Comparison of ENCODE assay signal across 1 cellular context in the genomic region with DNA sequence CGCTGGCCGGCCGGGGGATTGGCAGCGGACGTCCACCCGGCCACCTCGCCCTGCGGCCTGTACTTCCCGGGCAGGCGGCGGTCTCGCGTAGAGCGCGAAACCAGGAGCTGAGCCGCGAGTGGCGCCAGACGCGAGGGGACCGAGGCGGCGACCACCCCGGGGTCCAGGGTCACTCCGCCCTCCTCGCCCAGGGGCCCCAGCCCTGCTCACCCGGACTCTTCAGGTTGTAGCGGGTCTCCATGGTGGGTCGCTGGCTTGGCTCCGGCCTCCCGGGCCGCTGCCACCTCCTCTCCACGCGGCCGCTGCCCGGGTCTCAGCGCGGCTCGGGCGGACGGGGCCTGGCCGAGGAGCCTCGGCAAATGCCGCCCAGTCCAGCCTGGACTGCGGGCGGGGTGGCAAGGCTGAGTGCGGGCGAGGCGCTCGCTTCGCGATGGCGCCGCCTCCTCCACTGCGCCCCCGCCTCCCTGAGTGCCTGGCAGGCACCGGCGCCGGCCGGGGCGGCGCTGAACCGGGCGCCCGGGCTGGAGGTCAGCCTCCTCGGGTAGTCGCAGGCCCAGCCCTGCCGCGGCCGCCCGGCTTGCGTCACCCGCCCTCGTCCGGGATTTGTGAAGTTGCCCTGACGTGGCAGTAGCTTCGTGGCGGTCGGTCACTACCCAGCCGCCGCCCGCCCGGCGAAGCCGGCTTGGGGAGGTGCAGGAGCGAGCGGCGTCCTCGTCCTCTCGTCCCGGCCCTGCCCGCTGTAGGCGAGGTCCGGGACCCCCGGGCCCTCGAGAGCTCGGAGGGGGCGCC.
TF ChIP-seq lines count a peak whose summit lies in the region.

A gene with protein sequence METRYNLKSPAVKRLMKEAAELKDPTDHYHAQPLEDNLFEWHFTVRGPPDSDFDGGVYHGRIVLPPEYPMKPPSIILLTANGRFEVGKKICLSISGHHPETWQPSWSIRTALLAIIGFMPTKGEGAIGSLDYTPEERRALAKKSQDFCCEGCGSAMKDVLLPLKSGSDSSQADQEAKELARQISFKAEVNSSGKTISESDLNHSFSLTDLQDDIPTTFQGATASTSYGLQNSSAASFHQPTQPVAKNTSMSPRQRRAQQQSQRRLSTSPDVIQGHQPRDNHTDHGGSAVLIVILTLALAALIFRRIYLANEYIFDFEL (minus strand): TSS at position 394 of the 789 bp plus-strand sequence. CDS start 153 bp downstream, at position 241.

TF ChIP-seq in WTC11, 78 proteins besides CTCF, POLR2A, EP300 and RAD21 (continued from another document and continues in another):
- TF ChIP-seq, protein P1, sequence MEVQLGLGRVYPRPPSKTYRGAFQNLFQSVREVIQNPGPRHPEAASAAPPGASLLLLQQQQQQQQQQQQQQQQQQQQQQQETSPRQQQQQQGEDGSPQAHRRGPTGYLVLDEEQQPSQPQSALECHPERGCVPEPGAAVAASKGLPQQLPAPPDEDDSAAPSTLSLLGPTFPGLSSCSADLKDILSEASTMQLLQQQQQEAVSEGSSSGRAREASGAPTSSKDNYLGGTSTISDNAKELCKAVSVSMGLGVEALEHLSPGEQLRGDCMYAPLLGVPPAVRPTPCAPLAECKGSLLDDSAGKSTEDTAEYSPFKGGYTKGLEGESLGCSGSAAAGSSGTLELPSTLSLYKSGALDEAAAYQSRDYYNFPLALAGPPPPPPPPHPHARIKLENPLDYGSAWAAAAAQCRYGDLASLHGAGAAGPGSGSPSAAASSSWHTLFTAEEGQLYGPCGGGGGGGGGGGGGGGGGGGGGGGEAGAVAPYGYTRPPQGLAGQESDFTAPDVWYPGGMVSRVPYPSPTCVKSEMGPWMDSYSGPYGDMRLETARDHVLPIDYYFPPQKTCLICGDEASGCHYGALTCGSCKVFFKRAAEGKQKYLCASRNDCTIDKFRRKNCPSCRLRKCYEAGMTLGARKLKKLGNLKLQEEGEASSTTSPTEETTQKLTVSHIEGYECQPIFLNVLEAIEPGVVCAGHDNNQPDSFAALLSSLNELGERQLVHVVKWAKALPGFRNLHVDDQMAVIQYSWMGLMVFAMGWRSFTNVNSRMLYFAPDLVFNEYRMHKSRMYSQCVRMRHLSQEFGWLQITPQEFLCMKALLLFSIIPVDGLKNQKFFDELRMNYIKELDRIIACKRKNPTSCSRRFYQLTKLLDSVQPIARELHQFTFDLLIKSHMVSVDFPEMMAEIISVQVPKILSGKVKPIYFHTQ (CRISPR knock-in tag; IDR thresholded peaks at IDR 0.05): no peak
- TF ChIP-seq JUN (CRISPR knock-in tag; IDR thresholded peaks at IDR 0.05) (peak; percentile 84; the same call in 1 of the 2 replicates), TEAD4 (CRISPR knock-in tag; IDR thresholded peaks at IDR 0.05) (peak; percentile 70; the same call in 1 of the 2 replicates), ZNF219 (CRISPR knock-in tag; IDR thresholded peaks at IDR 0.05; ENCODE audit: borderline replicate concordance) (peak; percentile 87; the same call in 1 of the 2 replicates), ZNF138 (CRISPR knock-in tag; conservative IDR thresholded peaks at IDR 0.05) (no peak), ZBTB21 (CRISPR knock-in tag; IDR thresholded peaks at IDR 0.05; ENCODE audit: borderline replicate concordance) (peak; percentile 38; the same call in 1 of the 2 replicates), NFE2L1 (CRISPR knock-in tag; IDR thresholded peaks at IDR 0.05) (no peak), TP53 (CRISPR knock-in tag; IDR thresholded peaks at IDR 0.05) (0 out of 2 replicates have a peak, but pooled peaks have one; percentile 45), NFYB (CRISPR knock-in tag; conservative IDR thresholded peaks at IDR 0.05; ENCODE audit: low read depth) (no peak), ZNF121 (CRISPR knock-in tag; IDR thresholded peaks at IDR 0.05) (peak; percentile 38; the same call in 1 of the 2 replicates), ZNF263 (CRISPR knock-in tag; IDR thresholded peaks at IDR 0.05; ENCODE audit: low read depth) (no peak), ETV6 (CRISPR knock-in tag; IDR thresholded peaks at IDR 0.05) (peak; percentile 72), SOX15 (CRISPR knock-in tag; IDR thresholded peaks at IDR 0.05) (no peak), MXD4 (CRISPR knock-in tag; IDR thresholded peaks at IDR 0.05; ENCODE audit: borderline replicate concordance) (no peak)
- TF ChIP-seq, protein P2, sequence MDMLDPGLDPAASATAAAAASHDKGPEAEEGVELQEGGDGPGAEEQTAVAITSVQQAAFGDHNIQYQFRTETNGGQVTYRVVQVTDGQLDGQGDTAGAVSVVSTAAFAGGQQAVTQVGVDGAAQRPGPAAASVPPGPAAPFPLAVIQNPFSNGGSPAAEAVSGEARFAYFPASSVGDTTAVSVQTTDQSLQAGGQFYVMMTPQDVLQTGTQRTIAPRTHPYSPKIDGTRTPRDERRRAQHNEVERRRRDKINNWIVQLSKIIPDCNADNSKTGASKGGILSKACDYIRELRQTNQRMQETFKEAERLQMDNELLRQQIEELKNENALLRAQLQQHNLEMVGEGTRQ (CRISPR knock-in tag; IDR thresholded peaks at IDR 0.05): peak; percentile 31; the same call in 1 of the 2 replicates
- TF ChIP-seq, protein P3, sequence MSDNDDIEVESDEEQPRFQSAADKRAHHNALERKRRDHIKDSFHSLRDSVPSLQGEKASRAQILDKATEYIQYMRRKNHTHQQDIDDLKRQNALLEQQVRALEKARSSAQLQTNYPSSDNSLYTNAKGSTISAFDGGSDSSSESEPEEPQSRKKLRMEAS (CRISPR knock-in tag; IDR thresholded peaks at IDR 0.05): 0 out of 2 replicates have a peak, but pooled peaks have one; percentile 20
- TF ChIP-seq, protein P4, sequence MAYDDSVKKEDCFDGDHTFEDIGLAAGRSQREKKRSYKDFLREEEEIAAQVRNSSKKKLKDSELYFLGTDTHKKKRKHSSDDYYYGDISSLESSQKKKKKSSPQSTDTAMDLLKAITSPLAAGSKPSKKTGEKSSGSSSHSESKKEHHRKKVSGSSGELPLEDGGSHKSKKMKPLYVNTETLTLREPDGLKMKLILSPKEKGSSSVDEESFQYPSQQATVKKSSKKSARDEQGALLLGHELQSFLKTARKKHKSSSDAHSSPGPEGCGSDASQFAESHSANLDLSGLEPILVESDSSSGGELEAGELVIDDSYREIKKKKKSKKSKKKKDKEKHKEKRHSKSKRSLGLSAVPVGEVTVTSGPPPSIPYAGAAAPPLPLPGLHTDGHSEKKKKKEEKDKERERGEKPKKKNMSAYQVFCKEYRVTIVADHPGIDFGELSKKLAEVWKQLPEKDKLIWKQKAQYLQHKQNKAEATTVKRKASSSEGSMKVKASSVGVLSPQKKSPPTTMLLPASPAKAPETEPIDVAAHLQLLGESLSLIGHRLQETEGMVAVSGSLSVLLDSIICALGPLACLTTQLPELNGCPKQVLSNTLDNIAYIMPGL (CRISPR knock-in tag; IDR thresholded peaks at IDR 0.05): peak; percentile 97
- TF ChIP-seq, protein P5, sequence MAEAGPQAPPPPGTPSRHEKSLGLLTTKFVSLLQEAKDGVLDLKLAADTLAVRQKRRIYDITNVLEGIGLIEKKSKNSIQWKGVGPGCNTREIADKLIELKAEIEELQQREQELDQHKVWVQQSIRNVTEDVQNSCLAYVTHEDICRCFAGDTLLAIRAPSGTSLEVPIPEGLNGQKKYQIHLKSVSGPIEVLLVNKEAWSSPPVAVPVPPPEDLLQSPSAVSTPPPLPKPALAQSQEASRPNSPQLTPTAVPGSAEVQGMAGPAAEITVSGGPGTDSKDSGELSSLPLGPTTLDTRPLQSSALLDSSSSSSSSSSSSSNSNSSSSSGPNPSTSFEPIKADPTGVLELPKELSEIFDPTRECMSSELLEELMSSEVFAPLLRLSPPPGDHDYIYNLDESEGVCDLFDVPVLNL (CRISPR knock-in tag; IDR thresholded peaks at IDR 0.05; ENCODE audit: borderline replicate concordance, low read depth): no peak
- TF ChIP-seq, protein P6, sequence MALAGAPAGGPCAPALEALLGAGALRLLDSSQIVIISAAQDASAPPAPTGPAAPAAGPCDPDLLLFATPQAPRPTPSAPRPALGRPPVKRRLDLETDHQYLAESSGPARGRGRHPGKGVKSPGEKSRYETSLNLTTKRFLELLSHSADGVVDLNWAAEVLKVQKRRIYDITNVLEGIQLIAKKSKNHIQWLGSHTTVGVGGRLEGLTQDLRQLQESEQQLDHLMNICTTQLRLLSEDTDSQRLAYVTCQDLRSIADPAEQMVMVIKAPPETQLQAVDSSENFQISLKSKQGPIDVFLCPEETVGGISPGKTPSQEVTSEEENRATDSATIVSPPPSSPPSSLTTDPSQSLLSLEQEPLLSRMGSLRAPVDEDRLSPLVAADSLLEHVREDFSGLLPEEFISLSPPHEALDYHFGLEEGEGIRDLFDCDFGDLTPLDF (CRISPR knock-in tag; IDR thresholded peaks at IDR 0.05): peak; percentile 77; the same call in 1 of the 2 replicates
- TF ChIP-seq, protein P7, sequence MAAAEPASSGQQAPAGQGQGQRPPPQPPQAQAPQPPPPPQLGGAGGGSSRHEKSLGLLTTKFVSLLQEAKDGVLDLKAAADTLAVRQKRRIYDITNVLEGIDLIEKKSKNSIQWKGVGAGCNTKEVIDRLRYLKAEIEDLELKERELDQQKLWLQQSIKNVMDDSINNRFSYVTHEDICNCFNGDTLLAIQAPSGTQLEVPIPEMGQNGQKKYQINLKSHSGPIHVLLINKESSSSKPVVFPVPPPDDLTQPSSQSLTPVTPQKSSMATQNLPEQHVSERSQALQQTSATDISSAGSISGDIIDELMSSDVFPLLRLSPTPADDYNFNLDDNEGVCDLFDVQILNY (CRISPR knock-in tag; IDR thresholded peaks at IDR 0.05): 0 out of 2 replicates have a peak, but pooled peaks have one; percentile 32
- TF ChIP-seq, protein P8, sequence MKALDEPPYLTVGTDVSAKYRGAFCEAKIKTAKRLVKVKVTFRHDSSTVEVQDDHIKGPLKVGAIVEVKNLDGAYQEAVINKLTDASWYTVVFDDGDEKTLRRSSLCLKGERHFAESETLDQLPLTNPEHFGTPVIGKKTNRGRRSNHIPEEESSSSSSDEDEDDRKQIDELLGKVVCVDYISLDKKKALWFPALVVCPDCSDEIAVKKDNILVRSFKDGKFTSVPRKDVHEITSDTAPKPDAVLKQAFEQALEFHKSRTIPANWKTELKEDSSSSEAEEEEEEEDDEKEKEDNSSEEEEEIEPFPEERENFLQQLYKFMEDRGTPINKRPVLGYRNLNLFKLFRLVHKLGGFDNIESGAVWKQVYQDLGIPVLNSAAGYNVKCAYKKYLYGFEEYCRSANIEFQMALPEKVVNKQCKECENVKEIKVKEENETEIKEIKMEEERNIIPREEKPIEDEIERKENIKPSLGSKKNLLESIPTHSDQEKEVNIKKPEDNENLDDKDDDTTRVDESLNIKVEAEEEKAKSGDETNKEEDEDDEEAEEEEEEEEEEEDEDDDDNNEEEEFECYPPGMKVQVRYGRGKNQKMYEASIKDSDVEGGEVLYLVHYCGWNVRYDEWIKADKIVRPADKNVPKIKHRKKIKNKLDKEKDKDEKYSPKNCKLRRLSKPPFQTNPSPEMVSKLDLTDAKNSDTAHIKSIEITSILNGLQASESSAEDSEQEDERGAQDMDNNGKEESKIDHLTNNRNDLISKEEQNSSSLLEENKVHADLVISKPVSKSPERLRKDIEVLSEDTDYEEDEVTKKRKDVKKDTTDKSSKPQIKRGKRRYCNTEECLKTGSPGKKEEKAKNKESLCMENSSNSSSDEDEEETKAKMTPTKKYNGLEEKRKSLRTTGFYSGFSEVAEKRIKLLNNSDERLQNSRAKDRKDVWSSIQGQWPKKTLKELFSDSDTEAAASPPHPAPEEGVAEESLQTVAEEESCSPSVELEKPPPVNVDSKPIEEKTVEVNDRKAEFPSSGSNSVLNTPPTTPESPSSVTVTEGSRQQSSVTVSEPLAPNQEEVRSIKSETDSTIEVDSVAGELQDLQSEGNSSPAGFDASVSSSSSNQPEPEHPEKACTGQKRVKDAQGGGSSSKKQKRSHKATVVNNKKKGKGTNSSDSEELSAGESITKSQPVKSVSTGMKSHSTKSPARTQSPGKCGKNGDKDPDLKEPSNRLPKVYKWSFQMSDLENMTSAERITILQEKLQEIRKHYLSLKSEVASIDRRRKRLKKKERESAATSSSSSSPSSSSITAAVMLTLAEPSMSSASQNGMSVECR (CRISPR knock-in tag; IDR thresholded peaks at IDR 0.05; ENCODE audit: borderline replicate concordance): peak; percentile 66; the same call in 1 of the 2 replicates
- TF ChIP-seq, protein P9, sequence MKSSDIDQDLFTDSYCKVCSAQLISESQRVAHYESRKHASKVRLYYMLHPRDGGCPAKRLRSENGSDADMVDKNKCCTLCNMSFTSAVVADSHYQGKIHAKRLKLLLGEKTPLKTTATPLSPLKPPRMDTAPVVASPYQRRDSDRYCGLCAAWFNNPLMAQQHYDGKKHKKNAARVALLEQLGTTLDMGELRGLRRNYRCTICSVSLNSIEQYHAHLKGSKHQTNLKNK (CRISPR knock-in tag; IDR thresholded peaks at IDR 0.05): no peak
- TF ChIP-seq, protein P10, sequence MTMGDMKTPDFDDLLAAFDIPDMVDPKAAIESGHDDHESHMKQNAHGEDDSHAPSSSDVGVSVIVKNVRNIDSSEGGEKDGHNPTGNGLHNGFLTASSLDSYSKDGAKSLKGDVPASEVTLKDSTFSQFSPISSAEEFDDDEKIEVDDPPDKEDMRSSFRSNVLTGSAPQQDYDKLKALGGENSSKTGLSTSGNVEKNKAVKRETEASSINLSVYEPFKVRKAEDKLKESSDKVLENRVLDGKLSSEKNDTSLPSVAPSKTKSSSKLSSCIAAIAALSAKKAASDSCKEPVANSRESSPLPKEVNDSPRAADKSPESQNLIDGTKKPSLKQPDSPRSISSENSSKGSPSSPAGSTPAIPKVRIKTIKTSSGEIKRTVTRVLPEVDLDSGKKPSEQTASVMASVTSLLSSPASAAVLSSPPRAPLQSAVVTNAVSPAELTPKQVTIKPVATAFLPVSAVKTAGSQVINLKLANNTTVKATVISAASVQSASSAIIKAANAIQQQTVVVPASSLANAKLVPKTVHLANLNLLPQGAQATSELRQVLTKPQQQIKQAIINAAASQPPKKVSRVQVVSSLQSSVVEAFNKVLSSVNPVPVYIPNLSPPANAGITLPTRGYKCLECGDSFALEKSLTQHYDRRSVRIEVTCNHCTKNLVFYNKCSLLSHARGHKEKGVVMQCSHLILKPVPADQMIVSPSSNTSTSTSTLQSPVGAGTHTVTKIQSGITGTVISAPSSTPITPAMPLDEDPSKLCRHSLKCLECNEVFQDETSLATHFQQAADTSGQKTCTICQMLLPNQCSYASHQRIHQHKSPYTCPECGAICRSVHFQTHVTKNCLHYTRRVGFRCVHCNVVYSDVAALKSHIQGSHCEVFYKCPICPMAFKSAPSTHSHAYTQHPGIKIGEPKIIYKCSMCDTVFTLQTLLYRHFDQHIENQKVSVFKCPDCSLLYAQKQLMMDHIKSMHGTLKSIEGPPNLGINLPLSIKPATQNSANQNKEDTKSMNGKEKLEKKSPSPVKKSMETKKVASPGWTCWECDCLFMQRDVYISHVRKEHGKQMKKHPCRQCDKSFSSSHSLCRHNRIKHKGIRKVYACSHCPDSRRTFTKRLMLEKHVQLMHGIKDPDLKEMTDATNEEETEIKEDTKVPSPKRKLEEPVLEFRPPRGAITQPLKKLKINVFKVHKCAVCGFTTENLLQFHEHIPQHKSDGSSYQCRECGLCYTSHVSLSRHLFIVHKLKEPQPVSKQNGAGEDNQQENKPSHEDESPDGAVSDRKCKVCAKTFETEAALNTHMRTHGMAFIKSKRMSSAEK (CRISPR knock-in tag; IDR thresholded peaks at IDR 0.05; ENCODE audit: borderline replicate concordance): no peak
- TF ChIP-seq, protein P11, sequence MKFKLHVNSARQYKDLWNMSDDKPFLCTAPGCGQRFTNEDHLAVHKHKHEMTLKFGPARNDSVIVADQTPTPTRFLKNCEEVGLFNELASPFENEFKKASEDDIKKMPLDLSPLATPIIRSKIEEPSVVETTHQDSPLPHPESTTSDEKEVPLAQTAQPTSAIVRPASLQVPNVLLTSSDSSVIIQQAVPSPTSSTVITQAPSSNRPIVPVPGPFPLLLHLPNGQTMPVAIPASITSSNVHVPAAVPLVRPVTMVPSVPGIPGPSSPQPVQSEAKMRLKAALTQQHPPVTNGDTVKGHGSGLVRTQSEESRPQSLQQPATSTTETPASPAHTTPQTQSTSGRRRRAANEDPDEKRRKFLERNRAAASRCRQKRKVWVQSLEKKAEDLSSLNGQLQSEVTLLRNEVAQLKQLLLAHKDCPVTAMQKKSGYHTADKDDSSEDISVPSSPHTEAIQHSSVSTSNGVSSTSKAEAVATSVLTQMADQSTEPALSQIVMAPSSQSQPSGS (CRISPR knock-in tag; IDR thresholded peaks at IDR 0.05; ENCODE audit: borderline replicate concordance, low read depth): no peak
